1 cellular context compared by ENCODE assay signal in the genomic region with DNA sequence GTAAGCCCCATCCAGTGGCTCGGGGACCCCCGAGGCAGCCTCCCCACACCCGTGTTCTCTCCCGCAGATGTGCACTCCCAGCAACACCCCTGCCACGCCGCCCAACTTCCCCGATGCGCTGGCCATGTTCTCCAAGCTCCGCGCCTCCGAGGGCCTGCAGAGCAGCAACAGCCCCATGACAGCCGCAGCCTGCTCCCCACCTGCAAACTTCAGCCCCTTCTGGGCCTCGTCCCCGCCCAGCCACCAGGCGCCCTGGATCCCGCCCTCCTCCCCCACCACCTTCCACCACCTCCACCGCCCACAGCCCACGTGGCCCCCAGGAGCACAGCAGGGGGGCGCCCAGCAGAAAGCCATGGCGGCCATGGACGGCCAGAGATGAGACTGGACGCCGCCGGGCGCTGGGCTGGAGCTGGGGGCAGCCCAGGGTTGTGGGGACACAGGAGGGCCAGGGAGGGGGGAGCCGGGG.
TF ChIP-seq lines count a peak whose summit lies in the region.

No MANE protein-coding gene starts in this region.

TF ChIP-seq in GM12891, 5 proteins besides CTCF, POLR2A, EP300 and RAD21:
- TF ChIP-seq POU2F2 (IDR thresholded peaks at IDR 0.05; ENCODE audit: low read depth, low read length) (peak; percentile 29; the same call in 1 of the 2 replicates), POLR2AphosphoS5 (IDR thresholded peaks at IDR 0.05; ENCODE audit: low read depth, low read length) (no peak)
TF ChIP-seq in GM12891: peak in this region for 1.
